In the genomic region with DNA sequence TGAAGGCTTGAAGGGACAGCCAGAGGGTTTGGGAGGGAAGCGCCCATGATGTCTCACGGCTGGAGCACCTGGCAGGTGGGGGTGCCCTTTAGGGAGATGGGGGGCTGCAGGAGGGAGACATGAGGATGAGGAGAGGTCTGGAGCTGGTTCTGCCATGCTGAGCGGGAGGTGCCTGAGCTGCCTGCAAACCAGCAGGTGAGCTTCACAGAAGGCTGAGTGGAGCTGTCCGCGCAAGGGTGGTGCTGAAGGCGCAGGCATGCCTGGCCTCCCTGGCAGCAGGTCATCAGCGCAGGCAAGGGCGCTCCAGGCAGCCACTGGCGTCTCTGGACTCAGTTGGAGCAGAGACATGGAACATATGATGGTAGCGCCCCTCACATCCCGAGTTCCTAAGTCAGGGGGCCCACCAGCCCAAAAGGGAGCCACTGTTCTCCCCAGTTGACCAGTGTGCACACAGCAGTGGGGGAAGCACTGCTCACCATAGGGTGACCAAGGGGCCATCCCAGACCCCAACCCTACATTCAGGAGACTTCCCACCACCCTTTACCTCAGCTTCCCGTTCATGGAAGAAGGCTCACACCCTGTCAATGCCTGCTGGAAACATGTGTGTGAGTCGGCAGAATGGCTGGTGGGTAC, we compare ENCODE assay signal across 1 cellular context.
TF ChIP-seq lines count a peak whose summit lies in the region.

No MANE protein-coding gene starts in this region.

TF ChIP-seq in HepG2, 621 proteins besides CTCF, POLR2A, EP300 and RAD21 (continued from another document and continues in another):
- TF ChIP-seq, protein P1, sequence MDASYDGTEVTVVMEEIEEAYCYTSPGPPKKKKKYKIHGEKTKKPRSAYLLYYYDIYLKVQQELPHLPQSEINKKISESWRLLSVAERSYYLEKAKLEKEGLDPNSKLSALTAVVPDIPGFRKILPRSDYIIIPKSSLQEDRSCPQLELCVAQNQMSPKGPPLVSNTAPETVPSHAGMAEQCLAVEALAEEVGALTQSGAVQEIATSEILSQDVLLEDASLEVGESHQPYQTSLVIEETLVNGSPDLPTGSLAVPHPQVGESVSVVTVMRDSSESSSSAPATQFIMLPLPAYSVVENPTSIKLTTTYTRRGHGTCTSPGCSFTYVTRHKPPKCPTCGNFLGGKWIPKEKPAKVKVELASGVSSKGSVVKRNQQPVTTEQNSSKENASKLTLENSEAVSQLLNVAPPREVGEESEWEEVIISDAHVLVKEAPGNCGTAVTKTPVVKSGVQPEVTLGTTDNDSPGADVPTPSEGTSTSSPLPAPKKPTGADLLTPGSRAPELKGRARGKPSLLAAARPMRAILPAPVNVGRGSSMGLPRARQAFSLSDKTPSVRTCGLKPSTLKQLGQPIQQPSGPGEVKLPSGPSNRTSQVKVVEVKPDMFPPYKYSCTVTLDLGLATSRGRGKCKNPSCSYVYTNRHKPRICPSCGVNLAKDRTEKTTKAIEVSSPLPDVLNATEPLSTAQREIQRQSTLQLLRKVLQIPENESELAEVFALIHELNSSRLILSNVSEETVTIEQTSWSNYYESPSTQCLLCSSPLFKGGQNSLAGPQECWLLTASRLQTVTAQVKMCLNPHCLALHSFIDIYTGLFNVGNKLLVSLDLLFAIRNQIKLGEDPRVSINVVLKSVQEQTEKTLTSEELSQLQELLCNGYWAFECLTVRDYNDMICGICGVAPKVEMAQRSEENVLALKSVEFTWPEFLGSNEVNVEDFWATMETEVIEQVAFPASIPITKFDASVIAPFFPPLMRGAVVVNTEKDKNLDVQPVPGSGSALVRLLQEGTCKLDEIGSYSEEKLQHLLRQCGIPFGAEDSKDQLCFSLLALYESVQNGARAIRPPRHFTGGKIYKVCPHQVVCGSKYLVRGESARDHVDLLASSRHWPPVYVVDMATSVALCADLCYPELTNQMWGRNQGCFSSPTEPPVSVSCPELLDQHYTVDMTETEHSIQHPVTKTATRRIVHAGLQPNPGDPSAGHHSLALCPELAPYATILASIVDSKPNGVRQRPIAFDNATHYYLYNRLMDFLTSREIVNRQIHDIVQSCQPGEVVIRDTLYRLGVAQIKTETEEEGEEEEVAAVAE (CRISPR knock-in tag; IDR thresholded peaks at IDR 0.05; ENCODE audit: borderline replicate concordance): peak; percentile 93; the same call in 1 of the 2 replicates
- TF ChIP-seq ZBTB3 (CRISPR knock-in tag; IDR thresholded peaks at IDR 0.05; ENCODE audit: borderline replicate concordance, low read depth) (peak; percentile 79; the same call in 1 of the 2 replicates), RAD51 (IDR thresholded peaks at IDR 0.05; ENCODE audit: borderline replicate concordance) (no peak), CHD4 (IDR thresholded peaks at IDR 0.05; ENCODE audit: borderline replicate concordance, low read length) (no peak), ZSCAN21 (CRISPR knock-in tag; IDR thresholded peaks at IDR 0.05; ENCODE audit: borderline replicate concordance) (peak; percentile 98), ZNF451 (CRISPR knock-in tag; IDR thresholded peaks at IDR 0.05) (peak; percentile 98), RCOR2 (CRISPR knock-in tag; IDR thresholded peaks at IDR 0.05) (no peak), KLF13 (CRISPR knock-in tag; IDR thresholded peaks at IDR 0.05) (no peak), ETV5 (CRISPR knock-in tag; IDR thresholded peaks at IDR 0.05; ENCODE audit: borderline replicate concordance) (peak; percentile 60; the same call in 1 of the 2 replicates), ZNF333 (CRISPR knock-in tag; IDR thresholded peaks at IDR 0.05; ENCODE audit: borderline replicate concordance) (peak; percentile 42; the same call in 1 of the 2 replicates), KAT2B (IDR thresholded peaks at IDR 0.05; ENCODE audit: borderline replicate concordance, low read depth, low read length) (no peak), ARID2 (CRISPR knock-in tag; IDR thresholded peaks at IDR 0.05; ENCODE audit: borderline replicate concordance) (peak; percentile 91), SIN3A (IDR thresholded peaks at IDR 0.05; ENCODE audit: borderline replicate concordance, low read depth, low read length) (peak; percentile 75; the same call in 1 of the 2 replicates), GTF3A (CRISPR knock-in tag; conservative IDR thresholded peaks at IDR 0.05) (no peak), POLR2G (IDR thresholded peaks at IDR 0.05; ENCODE audit: low read depth, low read length) (no peak), KLF12 (CRISPR knock-in tag; IDR thresholded peaks at IDR 0.05; ENCODE audit: borderline replicate concordance) (no peak), ZNF564 (CRISPR knock-in tag; IDR thresholded peaks at IDR 0.05) (peak; percentile 93), ZNF782 (CRISPR knock-in tag; IDR thresholded peaks at IDR 0.05; ENCODE audit: borderline replicate concordance) (peak; percentile 96)
- TF ChIP-seq, protein P2, sequence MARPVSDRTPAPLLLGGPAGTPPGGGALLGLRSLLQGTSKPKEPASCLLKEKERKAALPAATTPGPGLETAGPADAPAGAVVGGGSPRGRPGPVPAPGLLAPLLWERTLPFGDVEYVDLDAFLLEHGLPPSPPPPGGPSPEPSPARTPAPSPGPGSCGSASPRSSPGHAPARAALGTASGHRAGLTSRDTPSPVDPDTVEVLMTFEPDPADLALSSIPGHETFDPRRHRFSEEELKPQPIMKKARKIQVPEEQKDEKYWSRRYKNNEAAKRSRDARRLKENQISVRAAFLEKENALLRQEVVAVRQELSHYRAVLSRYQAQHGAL (CRISPR knock-in tag; IDR thresholded peaks at IDR 0.05; ENCODE audit: not compliant biosample characterization): peak; percentile 64
- TF ChIP-seq, protein P3, sequence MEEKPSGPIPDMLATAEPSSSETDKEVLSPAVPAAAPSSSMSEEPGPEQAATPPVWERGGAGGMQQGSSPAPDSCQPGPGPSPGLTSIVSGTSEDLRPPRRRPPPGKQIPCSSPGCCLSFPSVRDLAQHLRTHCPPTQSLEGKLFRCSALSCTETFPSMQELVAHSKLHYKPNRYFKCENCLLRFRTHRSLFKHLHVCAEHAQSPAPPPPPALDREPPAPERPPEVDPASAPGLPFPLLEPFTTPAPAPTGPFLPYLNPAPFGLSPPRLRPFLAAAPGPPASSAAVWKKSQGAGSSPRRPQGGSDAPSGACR (CRISPR knock-in tag; IDR thresholded peaks at IDR 0.05): no peak
- TF ChIP-seq, protein P4, sequence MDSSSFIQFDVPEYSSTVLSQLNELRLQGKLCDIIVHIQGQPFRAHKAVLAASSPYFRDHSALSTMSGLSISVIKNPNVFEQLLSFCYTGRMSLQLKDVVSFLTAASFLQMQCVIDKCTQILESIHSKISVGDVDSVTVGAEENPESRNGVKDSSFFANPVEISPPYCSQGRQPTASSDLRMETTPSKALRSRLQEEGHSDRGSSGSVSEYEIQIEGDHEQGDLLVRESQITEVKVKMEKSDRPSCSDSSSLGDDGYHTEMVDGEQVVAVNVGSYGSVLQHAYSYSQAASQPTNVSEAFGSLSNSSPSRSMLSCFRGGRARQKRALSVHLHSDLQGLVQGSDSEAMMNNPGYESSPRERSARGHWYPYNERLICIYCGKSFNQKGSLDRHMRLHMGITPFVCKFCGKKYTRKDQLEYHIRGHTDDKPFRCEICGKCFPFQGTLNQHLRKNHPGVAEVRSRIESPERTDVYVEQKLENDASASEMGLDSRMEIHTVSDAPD (CRISPR knock-in tag; IDR thresholded peaks at IDR 0.05): 0 out of 2 replicates have a peak, but pooled peaks have one; percentile 49
- TF ChIP-seq, protein P5, sequence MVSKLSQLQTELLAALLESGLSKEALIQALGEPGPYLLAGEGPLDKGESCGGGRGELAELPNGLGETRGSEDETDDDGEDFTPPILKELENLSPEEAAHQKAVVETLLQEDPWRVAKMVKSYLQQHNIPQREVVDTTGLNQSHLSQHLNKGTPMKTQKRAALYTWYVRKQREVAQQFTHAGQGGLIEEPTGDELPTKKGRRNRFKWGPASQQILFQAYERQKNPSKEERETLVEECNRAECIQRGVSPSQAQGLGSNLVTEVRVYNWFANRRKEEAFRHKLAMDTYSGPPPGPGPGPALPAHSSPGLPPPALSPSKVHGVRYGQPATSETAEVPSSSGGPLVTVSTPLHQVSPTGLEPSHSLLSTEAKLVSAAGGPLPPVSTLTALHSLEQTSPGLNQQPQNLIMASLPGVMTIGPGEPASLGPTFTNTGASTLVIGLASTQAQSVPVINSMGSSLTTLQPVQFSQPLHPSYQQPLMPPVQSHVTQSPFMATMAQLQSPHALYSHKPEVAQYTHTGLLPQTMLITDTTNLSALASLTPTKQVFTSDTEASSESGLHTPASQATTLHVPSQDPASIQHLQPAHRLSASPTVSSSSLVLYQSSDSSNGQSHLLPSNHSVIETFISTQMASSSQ (IDR thresholded peaks at IDR 0.05; ENCODE audit: low read depth): no peak
- TF ChIP-seq, protein P5 (CRISPR knock-in tag; IDR thresholded peaks at IDR 0.05; ENCODE audit: borderline replicate concordance): peak; percentile 76
- TF ChIP-seq, protein P6, sequence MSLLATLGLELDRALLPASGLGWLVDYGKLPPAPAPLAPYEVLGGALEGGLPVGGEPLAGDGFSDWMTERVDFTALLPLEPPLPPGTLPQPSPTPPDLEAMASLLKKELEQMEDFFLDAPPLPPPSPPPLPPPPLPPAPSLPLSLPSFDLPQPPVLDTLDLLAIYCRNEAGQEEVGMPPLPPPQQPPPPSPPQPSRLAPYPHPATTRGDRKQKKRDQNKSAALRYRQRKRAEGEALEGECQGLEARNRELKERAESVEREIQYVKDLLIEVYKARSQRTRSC (CRISPR knock-in tag; IDR thresholded peaks at IDR 0.05; ENCODE audit: low read depth): peak; percentile 98; the same call in 1 of the 2 replicates
- TF ChIP-seq, protein P7, sequence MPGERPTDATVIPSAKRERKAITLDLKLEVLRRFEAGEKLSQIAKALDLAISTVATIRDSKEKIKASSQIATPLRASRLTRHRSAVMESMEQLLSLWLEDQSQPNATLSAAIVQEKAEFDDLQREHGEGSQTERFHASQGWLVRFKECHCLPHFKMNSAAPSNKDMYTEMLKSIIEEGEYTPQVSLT (CRISPR knock-in tag; IDR thresholded peaks at IDR 0.05; ENCODE audit: borderline replicate concordance, low read depth): no peak
- TF ChIP-seq, protein P8, sequence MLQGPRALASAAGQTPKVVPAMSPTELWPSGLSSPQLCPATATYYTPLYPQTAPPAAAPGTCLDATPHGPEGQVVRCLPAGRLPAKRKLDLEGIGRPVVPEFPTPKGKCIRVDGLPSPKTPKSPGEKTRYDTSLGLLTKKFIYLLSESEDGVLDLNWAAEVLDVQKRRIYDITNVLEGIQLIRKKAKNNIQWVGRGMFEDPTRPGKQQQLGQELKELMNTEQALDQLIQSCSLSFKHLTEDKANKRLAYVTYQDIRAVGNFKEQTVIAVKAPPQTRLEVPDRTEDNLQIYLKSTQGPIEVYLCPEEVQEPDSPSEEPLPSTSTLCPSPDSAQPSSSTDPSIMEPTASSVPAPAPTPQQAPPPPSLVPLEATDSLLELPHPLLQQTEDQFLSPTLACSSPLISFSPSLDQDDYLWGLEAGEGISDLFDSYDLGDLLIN (CRISPR knock-in tag; IDR thresholded peaks at IDR 0.05; ENCODE audit: borderline replicate concordance): peak; percentile 80; the same call in 1 of the 2 replicates
- TF ChIP-seq, protein P9, sequence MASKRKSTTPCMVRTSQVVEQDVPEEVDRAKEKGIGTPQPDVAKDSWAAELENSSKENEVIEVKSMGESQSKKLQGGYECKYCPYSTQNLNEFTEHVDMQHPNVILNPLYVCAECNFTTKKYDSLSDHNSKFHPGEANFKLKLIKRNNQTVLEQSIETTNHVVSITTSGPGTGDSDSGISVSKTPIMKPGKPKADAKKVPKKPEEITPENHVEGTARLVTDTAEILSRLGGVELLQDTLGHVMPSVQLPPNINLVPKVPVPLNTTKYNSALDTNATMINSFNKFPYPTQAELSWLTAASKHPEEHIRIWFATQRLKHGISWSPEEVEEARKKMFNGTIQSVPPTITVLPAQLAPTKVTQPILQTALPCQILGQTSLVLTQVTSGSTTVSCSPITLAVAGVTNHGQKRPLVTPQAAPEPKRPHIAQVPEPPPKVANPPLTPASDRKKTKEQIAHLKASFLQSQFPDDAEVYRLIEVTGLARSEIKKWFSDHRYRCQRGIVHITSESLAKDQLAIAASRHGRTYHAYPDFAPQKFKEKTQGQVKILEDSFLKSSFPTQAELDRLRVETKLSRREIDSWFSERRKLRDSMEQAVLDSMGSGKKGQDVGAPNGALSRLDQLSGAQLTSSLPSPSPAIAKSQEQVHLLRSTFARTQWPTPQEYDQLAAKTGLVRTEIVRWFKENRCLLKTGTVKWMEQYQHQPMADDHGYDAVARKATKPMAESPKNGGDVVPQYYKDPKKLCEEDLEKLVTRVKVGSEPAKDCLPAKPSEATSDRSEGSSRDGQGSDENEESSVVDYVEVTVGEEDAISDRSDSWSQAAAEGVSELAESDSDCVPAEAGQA (IDR thresholded peaks at IDR 0.05; ENCODE audit: low read depth): no peak
- TF ChIP-seq, protein P9 (CRISPR knock-in tag; IDR thresholded peaks at IDR 0.05; ENCODE audit: borderline replicate concordance): no peak
- TF ChIP-seq, protein P10, sequence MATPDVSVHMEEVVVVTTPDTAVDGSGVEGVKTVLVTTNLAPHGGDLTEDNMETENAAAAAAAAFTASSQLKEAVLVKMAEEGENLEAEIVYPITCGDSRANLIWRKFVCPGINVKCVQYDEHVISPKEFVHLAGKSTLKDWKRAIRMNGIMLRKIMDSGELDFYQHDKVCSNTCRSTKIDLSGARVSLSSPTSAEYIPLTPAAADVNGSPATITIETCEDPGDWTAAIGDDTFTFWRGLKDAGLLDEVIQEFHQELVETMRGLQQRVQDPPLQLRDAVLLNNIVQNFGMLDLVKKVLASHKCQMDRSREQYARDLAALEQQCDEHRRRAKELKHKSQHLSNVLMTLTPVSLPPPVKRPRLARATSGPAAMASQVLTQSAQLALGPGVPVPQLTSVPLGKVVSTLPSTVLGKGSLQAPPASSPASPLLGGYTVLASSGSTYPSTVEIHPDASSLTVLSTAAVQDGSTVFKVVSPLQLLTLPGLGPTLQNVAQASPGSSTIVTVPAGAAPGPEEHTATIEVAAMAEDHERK (CRISPR knock-in tag; IDR thresholded peaks at IDR 0.05; ENCODE audit: low read depth): no peak
